18 cellular contexts compared by ENCODE assay signal in genomic region chr12:8916154-8916553, GRCh38. TPM values are rescaled to one million over a fixed set of nuclear protein-coding genes. Genes with fewer than 3 reads are reported as not detected.
DNase-seq lines count a peak whose midpoint lies in the region; ATAC-seq, FAIRE-seq and TF ChIP-seq lines count a peak whose summit lies in the region.
"Had no signal": no experiment of that assay in that cellular context is flagged by ENCODE, and none has a peak within 500 bp of the region (broad histone marks: within the 10 kb centered on the region; RNA-seq: fewer than 3 reads in every experiment).

No MANE protein-coding gene starts in this region.

- H3K27ac Mint-ChIP-seq in CD4-positive, CD25-positive, alpha-beta regulatory T cell, result no peak overlapping the region
- H3K27ac Mint-ChIP-seq: effector memory CD8-positive, alpha-beta T cell; HFFc6; T-helper 2 cell treated with Interferon-gamma antibody and Interleukin-4, amounts not matched to agents 5 μg/mL and 100 μg/mL, for 36 hours had no signal

- peaks cover 29% of the 10 kb centered on the region for H3K4me1 ChIP-seq in CD4-positive, CD25-positive, alpha-beta regulatory T cell (ENCODE audit: control insufficient read depth, insufficient read depth, low read length, poor library complexity, severe bottlenecking)
- H3K4me1 ChIP-seq in HUES48 (ENCODE audit: control insufficient read depth, insufficient read depth, low read length) (peaks cover 43% of the 10 kb centered on the region), GM12878 (ENCODE audit: control insufficient read depth, insufficient read depth, low read length) (peaks cover 4% of the 10 kb centered on the region)

- TF ChIP-seq POLR2A in GM12878 (IDR thresholded peaks at IDR 0.05; ENCODE audit: low read depth, low read length) (no peak), H54 (IDR thresholded peaks at IDR 0.05; ENCODE audit: low read depth, low read length) (no peak)

- DNase-seq in CD4-positive, CD25-positive, alpha-beta regulatory T cell, result no peak
- DNase-seq in GM12878 (ENCODE audit: low read depth, low spot score) (no peak), AML-193 (lab: John Stamatoyannopoulos, UW) (no peak), GM10248 (ENCODE audit: extremely low spot score) (no peak), H54 (ENCODE audit: insufficient read length, low spot score) (no peak)
- DNase-seq: adrenal gland; effector memory CD8-positive, alpha-beta T cell; HFFc6; hippocampal formation; NCI-H2029; SIG-M5; stimulated activated CD4-positive, alpha-beta T cell treated with anti-CD3 and anti-CD28 coated beads, Interleukin-2, amount 100 ng/mL, for 48 hours had no signal

- no peaks in the 10 kb centered on the region for H3K9me3 ChIP-seq in CD4-positive, CD25-positive, alpha-beta regulatory T cell (ENCODE audit: control insufficient read depth in 2 of 2, low read length in 2 of 2)
- H3K9me3 ChIP-seq in HUES48 (ENCODE audit: control insufficient read depth, insufficient read depth, low read length), result no peaks in the 10 kb centered on the region
- H3K9me3 ChIP-seq in GM12878 (replicated peaks; ENCODE audit: control insufficient read depth, insufficient read depth, low read length), result no peaks in the 10 kb centered on the region
- no peaks in the 10 kb centered on the region for H3K9me3 ChIP-seq in iPS-18c (ENCODE audit: control insufficient read depth, insufficient read depth, low read length)
- H3K9me3 ChIP-seq: adrenal gland, suprapubic skin had no signal

- TF ChIP-seq EP300 in GM12878 (IDR thresholded peaks at IDR 0.05; ENCODE audit: borderline replicate concordance in 1 of 2, control insufficient read depth in 1 of 2, low read depth in 2 of 2, low read length in 2 of 2), result no peak

- H3K27me3 Mint-ChIP-seq in CD4-positive, CD25-positive, alpha-beta regulatory T cell, result no peaks in the 10 kb centered on the region
- H3K27me3 Mint-ChIP-seq: effector memory CD8-positive, alpha-beta T cell had no signal

- H3K4me3 ChIP-seq in CD4-positive, CD25-positive, alpha-beta regulatory T cell (ENCODE audit: low read depth, low read length), result peak overlapping the region; percentile 94
- peak overlapping the region; percentile 99 for H3K4me3 ChIP-seq in HUES48 (ENCODE audit: low read depth, low read length)
- H3K4me3 ChIP-seq in GM12878, result no peak overlapping the region
- H3K4me3 ChIP-seq in iPS-18c (ENCODE audit: insufficient read depth, low read depth, low read length), result peak overlapping the region; percentile 71

- no peak overlapping the region for H2AFZ ChIP-seq in GM12878 (ENCODE audit: control insufficient read depth, low read depth, low read length)

- TSS peak; percentile 61 for BruUV-seq in GM12878 (replicated peaks; lab: Mats Ljungman, UMichigan)

- H3K36me3 Mint-ChIP-seq in CD4-positive, CD25-positive, alpha-beta regulatory T cell, result peaks cover 12% of the 10 kb centered on the region

- RAD21 ChIA-PET in GM12878 (lab: Charles Lee; ENCODE audit: unreplicated experiment), result interaction anchor here (1.1 kb wide), 1 partner anchor 133 kb away, joined by 4 read pairs; no protein-coding TSS in a partner anchor

- SMC1A ChIA-PET in GM12878 (lab: Charles Lee; ENCODE audit: uncharacterized antibody, unreplicated experiment), result no interaction called here

- TF ChIP-seq CTCF in GM12878 (IDR thresholded peaks at IDR 0.05 in 2 of 3, conservative IDR thresholded peaks at IDR 0.05 in 1 of 3; ENCODE audit: control insufficient read depth in 2 of 3, extremely low read depth in 1 of 3, insufficient read depth in 1 of 3, low read depth in 3 of 3, low read length in 3 of 3), result no peak
- no peak for TF ChIP-seq CTCF in GM10248 (IDR thresholded peaks at IDR 0.05; ENCODE audit: control extremely low read depth, extremely low read depth, low read depth, missing control alignments)

- intact Hi-C loops in GM12878 (cut with micrococcal nuclease; ENCODE audit: unreplicated experiment), result loop anchor here (2.0 to 10.0 kb wide), 2 partner anchors 31 to 129 kb away; no protein-coding TSS in a partner anchor

- in situ Hi-C loops in GM12878 (cut with MboI), result no loop called here

- H4K20me1 ChIP-seq in GM12878 (ENCODE audit: control insufficient read depth, insufficient read depth), result no peaks in the 10 kb centered on the region

- H3K36me3 ChIP-seq in CD4-positive, CD25-positive, alpha-beta regulatory T cell (ENCODE audit: control insufficient read depth, insufficient read depth, low read length), result peaks cover 14% of the 10 kb centered on the region
- H3K36me3 ChIP-seq in HUES48 (ENCODE audit: control insufficient read depth, insufficient read depth, low read length), result peaks cover 53% of the 10 kb centered on the region
- H3K36me3 ChIP-seq in GM12878 (ENCODE audit: control insufficient read depth in 2 of 2, insufficient read depth in 2 of 2, low read length in 1 of 2), result no peaks in the 10 kb centered on the region

- no peak overlapping the region for H3K4me3 Mint-ChIP-seq in CD4-positive, CD25-positive, alpha-beta regulatory T cell
- H3K4me3 Mint-ChIP-seq: effector memory CD8-positive, alpha-beta T cell; HFFc6; T-helper 2 cell treated with Interferon-gamma antibody and Interleukin-4, amounts not matched to agents 5 μg/mL and 100 μg/mL, for 36 hours had no signal

- no peaks in the 10 kb centered on the region for H3K79me2 ChIP-seq in GM12878 (ENCODE audit: control insufficient read depth, insufficient read depth, low read length)

- POLR2A ChIA-PET in GM12878 (lab: Charles Lee), result no interaction called here
- POLR2A ChIA-PET in GM10248 (lab: Yijun Ruan, JAX), result no interaction called here

- ATAC-seq in CD4-positive, CD25-positive, alpha-beta regulatory T cell (ENCODE audit: low read depth in 2 of 2), result no peak
- no peak for ATAC-seq in GM12878
- ATAC-seq in GM21717 (IDR thresholded peaks at IDR 0.05; ENCODE audit: unreplicated experiment), result no peak
- ATAC-seq: effector memory CD8-positive, alpha-beta T cell had no signal

- peaks cover 0 to 18% (median 13%) of the 10 kb centered on the region in 4 donors for H3K4me1 Mint-ChIP-seq in CD4-positive, CD25-positive, alpha-beta regulatory T cell

- no peaks in the 10 kb centered on the region for H3K9me3 Mint-ChIP-seq in CD4-positive, CD25-positive, alpha-beta regulatory T cell
- H3K9me3 Mint-ChIP-seq: effector memory CD8-positive, alpha-beta T cell; HFFc6; T-helper 2 cell treated with Interferon-gamma antibody and Interleukin-4, amounts not matched to agents 5 μg/mL and 100 μg/mL, for 36 hours had no signal

- H3K9ac ChIP-seq in HUES48 (ENCODE audit: low read depth, low read length) (peak overlapping the region; percentile 87), GM12878 (ENCODE audit: control insufficient read depth, insufficient read depth, low read length) (no peak overlapping the region)

- CTCF ChIA-PET in GM12878 (lab: Yijun Ruan, JAX), result interaction anchor here (1.0 to 2.0 kb wide), 2 partner anchors 26 to 33 kb away, joined by 3 to 7 read pairs; partner anchors contain the start of gene M6PR
- CTCF ChIA-PET in GM10248 (lab: Yijun Ruan, JAX), result interaction anchor here (1.5 to 3.4 kb wide), 5 partner anchors 26 to 372 kb away, joined by 4 to 11 read pairs (median 5); partner anchors contain the start of gene M6PR

- FAIRE-seq in GM12878 (lab: Jason Lieb, UNC), result no peak
- FAIRE-seq in H54 (lab: Jason Lieb, UNC), result no peak
- FAIRE-seq: HTR-8/SVneo had no signal

- H3K27me3 ChIP-seq in CD4-positive, CD25-positive, alpha-beta regulatory T cell (ENCODE audit: control insufficient read depth, insufficient read depth, low read length), result no peaks in the 10 kb centered on the region
- H3K27me3 ChIP-seq in HUES48 (ENCODE audit: control insufficient read depth, insufficient read depth, low read length), result no peaks in the 10 kb centered on the region
- H3K27me3 ChIP-seq in GM12878 (replicated peaks in 1 of 2; ENCODE audit: control insufficient read depth in 2 of 2, insufficient read depth in 2 of 2, low read length in 1 of 2), result no peaks in the 10 kb centered on the region; a peak in 1 of 4 replicates
- H3K27me3 ChIP-seq: adrenal gland, suprapubic skin had no signal

- H3K4me2 ChIP-seq in GM12878 (ENCODE audit: control insufficient read depth, insufficient read depth), result no peak overlapping the region

- H3K27ac ChIP-seq in CD4-positive, CD25-positive, alpha-beta regulatory T cell (ENCODE audit: insufficient read depth, low read length, poor library complexity, severe bottlenecking), result no peak overlapping the region
- H3K27ac ChIP-seq in HUES48 (ENCODE audit: low read depth, low read length), result no peak overlapping the region
- no peak overlapping the region for H3K27ac ChIP-seq in GM12878 (ENCODE audit: control insufficient read depth, insufficient read depth)
- H3K27ac ChIP-seq: adrenal gland, suprapubic skin had no signal

- no peak for TF ChIP-seq RAD21 in GM12878 (IDR thresholded peaks at IDR 0.05; ENCODE audit: insufficient read depth, low read depth, low read length)

RNA-seq across cellular contexts. Expression of gene PHC1, which starts 1.8 kb away (rescaled TPM):
- 46.6 TPM for total RNA-seq in CD4-positive, CD25-positive, alpha-beta regulatory T cell
- polyA plus RNA-seq in CD4-positive, CD25-positive, alpha-beta regulatory T cell, result 10 to 100 TPM; 15.5 to 17.2 (median 16.4) TPM
- total RNA-seq in GM12878 (2013; cell fraction: nucleolus; rRNA removed), result 47.9 and 54.4 TPM in 2 replicates
- total RNA-seq in GM12878 (2014; rRNA removed) (1.7 and 2.0 TPM in 2 replicates), GM12878 (2014; rRNA removed; fragmentation: Illumina TruSeq; extraction: Trizol) (1.9 and 2.1 TPM in 2 replicates), GM12878 (2021) (3.1 and 5.2 TPM in 2 replicates)
- polyA plus RNA-seq in GM12878 (2011; ENCODE audit: low read depth), result 3.9 TPM
- polyA plus RNA-seq in GM12878 (2011; rRNA removed) (12.9 and 16.3 TPM in 2 replicates), GM12878 (2014; fragmentation: Illumina TruSeq; extraction: Trizol) (3.6 and 4.2 TPM in 2 replicates), GM12878 (2014; fragmentation: Nextera tagmentation; extraction: Ambion mirVana) (under 1 TPM; 0.50 to 0.64 TPM), GM12878 (2014; rRNA removed) (2.9 and 3.6 TPM in 2 replicates), GM12878 (2016; fragmentation: Nextera tagmentation; extraction: Ambion mirVana) (1 to 10 TPM; 1.5 to 2.4 TPM)
- polyA plus RNA-seq in GM12878 (2011; cell fraction: cytosol; rRNA removed), result 18.6 and 19.4 TPM in 2 replicates
- polyA plus RNA-seq in GM12878 (2011; cell fraction: nucleus; rRNA removed), result 96.2 and 117 TPM in 2 replicates
- polyA plus RNA-seq in GM12878 (2012), result 4.9 and 5.4 TPM in 2 replicates
- 10.8 and 12.0 TPM in 2 replicates for polyA minus RNA-seq in GM12878 (2011; rRNA and poly(A)+ RNA removed)
- polyA minus RNA-seq in GM12878 (2011; cell fraction: cytosol; rRNA and poly(A)+ RNA removed), result 7.2 and 9.0 TPM in 2 replicates
- polyA minus RNA-seq in GM12878 (2011; cell fraction: nucleus; rRNA and poly(A)+ RNA removed), result 5.4 and 9.3 TPM in 2 replicates

RNA-seq across cellular contexts. Expression of gene M6PR, which starts 33.3 kb away (rescaled TPM):
- 132 TPM for total RNA-seq in CD4-positive, CD25-positive, alpha-beta regulatory T cell
- polyA plus RNA-seq in CD4-positive, CD25-positive, alpha-beta regulatory T cell, result 100 to 1,000 TPM; 227 to 272 (median 261) TPM
- 166 and 176 TPM in 2 replicates for total RNA-seq in GM12878 (2013; cell fraction: nucleolus; rRNA removed)
- total RNA-seq in GM12878 (2014; rRNA removed) (203 and 209 TPM in 2 replicates), GM12878 (2014; rRNA removed; fragmentation: Illumina TruSeq; extraction: Trizol) (126 and 139 TPM in 2 replicates), GM12878 (2021) (134 and 135 TPM in 2 replicates)
- 70.7 TPM for polyA plus RNA-seq in GM12878 (2011; ENCODE audit: low read depth)
- polyA plus RNA-seq in GM12878 (2011; rRNA removed) (175 and 192 TPM in 2 replicates), GM12878 (2014; fragmentation: Illumina TruSeq; extraction: Trizol) (146 and 160 TPM in 2 replicates), GM12878 (2014; fragmentation: Nextera tagmentation; extraction: Ambion mirVana) (100 to 1,000 TPM in 1 of 2 experiments, 10 to 100 TPM in 1; 65.4 to 101 TPM), GM12878 (2014; rRNA removed) (103 and 113 TPM in 2 replicates), GM12878 (2016; fragmentation: Nextera tagmentation; extraction: Ambion mirVana) (100 to 1,000 TPM; 138 to 151 TPM)
- polyA plus RNA-seq in GM12878 (2011; cell fraction: cytosol; rRNA removed), result 159 and 184 TPM in 2 replicates
- 112 and 153 TPM in 2 replicates for polyA plus RNA-seq in GM12878 (2011; cell fraction: nucleus; rRNA removed)
- 108 and 148 TPM in 2 replicates for polyA plus RNA-seq in GM12878 (2012)
- 250 and 302 TPM in 2 replicates for polyA minus RNA-seq in GM12878 (2011; rRNA and poly(A)+ RNA removed)
- 74.3 and 110 TPM in 2 replicates for polyA minus RNA-seq in GM12878 (2011; cell fraction: cytosol; rRNA and poly(A)+ RNA removed)
- polyA minus RNA-seq in GM12878 (2011; cell fraction: nucleus; rRNA and poly(A)+ RNA removed), result 65.3 and 71.5 TPM in 2 replicates
